Comparison of ENCODE assay signal across 35 cellular contexts in genomic region chrX:147779173-147779572, GRCh38.
"Had no signal": no experiment of that assay in that cellular context is flagged by ENCODE, and none has a peak within 500 bp of the region (broad histone marks: within the 10 kb centered on the region; RNA-seq: fewer than 3 reads in every experiment).

No MANE protein-coding gene starts in this region.

- H3K36me3 ChIP-seq: cardiac muscle cell, colonic mucosa, Peyer's patch, SJSA1, WERI-Rb-1 had no signal

- H3K27ac Mint-ChIP-seq: activated CD8-positive, alpha-beta memory T cell treated with anti-CD3 and anti-CD28 coated beads, Interleukin-2, amount 10 ng/mL, durations not matched to agents 7 days and 5 days; activated naive CD4-positive, alpha-beta T cell treated with anti-CD3 and anti-CD28 coated beads for 36 hours; activated naive CD4-positive, alpha-beta T cell treated with anti-CD3 and anti-CD28 coated beads, Interleukin-2, amount 50 U/mL, for 72 hours; activated T-cell treated with anti-CD3 and anti-CD28 coated beads, Interleukin-2, amount 50 U/mL, for 24 hours; activated T-helper 1 cell treated with anti-CD3 and anti-CD28 coated beads, Interleukin-12 subunit alpha, Interleukin-12 subunit beta, Interleukin-2, Interleukin-4 antibody, amounts not matched to agents 30 ng/mL and 10 ng/mL and 1 ng/mL, durations not matched to agents 14 hours and 24 hours and 36 hours; T-cell had no signal

- H3K4me2 ChIP-seq: SK-N-SH had no signal

- H3K27ac ChIP-seq: cardiac muscle cell, colonic mucosa, Peyer's patch, SJSA1, WERI-Rb-1 had no signal

- H3K4me1 Mint-ChIP-seq: activated CD8-positive, alpha-beta memory T cell treated with anti-CD3 and anti-CD28 coated beads, Interleukin-2, amount 10 ng/mL, durations not matched to agents 7 days and 5 days; central memory CD8-positive, alpha-beta T cell; T-cell had no signal

- ATAC-seq: activated CD8-positive, alpha-beta memory T cell treated with anti-CD3 and anti-CD28 coated beads, Interleukin-2, amount 10 ng/mL, durations not matched to agents 7 days and 5 days; K562; PC-3; T-cell had no signal

- H3K4me1 ChIP-seq: colonic mucosa, Peyer's patch, SJSA1 had no signal

- DNase-seq: activated CD4-positive, alpha-beta T cell treated with anti-CD3 and anti-CD28 coated beads, Interleukin-2, amount 50 U/mL, for 48 hours; activated CD4-positive, CD25-positive, alpha-beta regulatory T cell; activated CD8-positive, alpha-beta memory T cell treated with anti-CD3 and anti-CD28 coated beads for 24 hours; activated CD8-positive, alpha-beta memory T cell treated with anti-CD3 and anti-CD28 coated beads, Interleukin-2, amount 10 ng/mL, durations not matched to agents 7 days and 5 days; activated gamma-delta T cell treated with Interleukin-2 at 50 U/mL for 16 hours; activated naive CD4-positive, alpha-beta T cell treated with anti-CD3 and anti-CD28 coated beads for 36 hours; activated T-cell treated with anti-CD3 and anti-CD28 coated beads, Interleukin-2, amount 50 U/mL, for 24 hours; amniotic stem cell; aorta; colonic mucosa; NCI-H1092 treated with DMSO at 0.1 percent for 48 hours; NCI-H1417; NCI-H146; NCI-H187; NCI-H2029 treated with DMSO at 0.1 percent for 48 hours; NCI-H2107; NCI-H2171; NCI-H510A; NCI-H526; NCI-H748 treated with DMSO at 0.1 percent for 48 hours; NK-92 treated with Interleukin-12 subunit alpha and Interleukin-12 subunit beta, amount 100 ng/mL, for 24 hours; PC-3; Peyer's patch; RPMI8226; SHP77 treated with DMSO at 0.1 percent for 48 hours; SK-N-SH; T-cell; T-helper 9 cell; WERI-Rb-1 had no signal

- H3K9me3 Mint-ChIP-seq: activated naive CD4-positive, alpha-beta T cell treated with anti-CD3 and anti-CD28 coated beads for 36 hours; activated naive CD4-positive, alpha-beta T cell treated with anti-CD3 and anti-CD28 coated beads, Interleukin-2, amount 50 U/mL, for 72 hours; activated T-cell treated with anti-CD3 and anti-CD28 coated beads, Interleukin-2, amount 50 U/mL, for 24 hours; activated T-helper 1 cell treated with anti-CD3 and anti-CD28 coated beads, Interleukin-12 subunit alpha, Interleukin-12 subunit beta, Interleukin-2, Interleukin-4 antibody, amounts not matched to agents 30 ng/mL and 10 ng/mL and 1 ng/mL, durations not matched to agents 14 hours and 24 hours and 36 hours; central memory CD8-positive, alpha-beta T cell; T-cell had no signal

- H3K9ac ChIP-seq: SK-N-SH had no signal

- H3K4me3 ChIP-seq: cardiac muscle cell, colonic mucosa, K562, Peyer's patch, SJSA1 had no signal

- H3K4me3 Mint-ChIP-seq: activated CD8-positive, alpha-beta memory T cell treated with anti-CD3 and anti-CD28 coated beads, Interleukin-2, amount 10 ng/mL, durations not matched to agents 7 days and 5 days; activated naive CD4-positive, alpha-beta T cell treated with anti-CD3 and anti-CD28 coated beads for 36 hours; activated T-cell treated with anti-CD3 and anti-CD28 coated beads, Interleukin-2, amount 50 U/mL, for 24 hours; activated T-helper 1 cell treated with anti-CD3 and anti-CD28 coated beads, Interleukin-12 subunit alpha, Interleukin-12 subunit beta, Interleukin-2, Interleukin-4 antibody, amounts not matched to agents 30 ng/mL and 10 ng/mL and 1 ng/mL, durations not matched to agents 14 hours and 24 hours and 36 hours; central memory CD8-positive, alpha-beta T cell; T-cell had no signal

- H3K36me3 Mint-ChIP-seq: activated CD8-positive, alpha-beta memory T cell treated with anti-CD3 and anti-CD28 coated beads, Interleukin-2, amount 10 ng/mL, durations not matched to agents 7 days and 5 days; activated naive CD4-positive, alpha-beta T cell treated with anti-CD3 and anti-CD28 coated beads, Interleukin-2, amount 50 U/mL, for 72 hours; T-cell had no signal

- H3K27me3 ChIP-seq: cardiac muscle cell, colonic mucosa, Peyer's patch, SJSA1 had no signal
